In the genomic region with DNA sequence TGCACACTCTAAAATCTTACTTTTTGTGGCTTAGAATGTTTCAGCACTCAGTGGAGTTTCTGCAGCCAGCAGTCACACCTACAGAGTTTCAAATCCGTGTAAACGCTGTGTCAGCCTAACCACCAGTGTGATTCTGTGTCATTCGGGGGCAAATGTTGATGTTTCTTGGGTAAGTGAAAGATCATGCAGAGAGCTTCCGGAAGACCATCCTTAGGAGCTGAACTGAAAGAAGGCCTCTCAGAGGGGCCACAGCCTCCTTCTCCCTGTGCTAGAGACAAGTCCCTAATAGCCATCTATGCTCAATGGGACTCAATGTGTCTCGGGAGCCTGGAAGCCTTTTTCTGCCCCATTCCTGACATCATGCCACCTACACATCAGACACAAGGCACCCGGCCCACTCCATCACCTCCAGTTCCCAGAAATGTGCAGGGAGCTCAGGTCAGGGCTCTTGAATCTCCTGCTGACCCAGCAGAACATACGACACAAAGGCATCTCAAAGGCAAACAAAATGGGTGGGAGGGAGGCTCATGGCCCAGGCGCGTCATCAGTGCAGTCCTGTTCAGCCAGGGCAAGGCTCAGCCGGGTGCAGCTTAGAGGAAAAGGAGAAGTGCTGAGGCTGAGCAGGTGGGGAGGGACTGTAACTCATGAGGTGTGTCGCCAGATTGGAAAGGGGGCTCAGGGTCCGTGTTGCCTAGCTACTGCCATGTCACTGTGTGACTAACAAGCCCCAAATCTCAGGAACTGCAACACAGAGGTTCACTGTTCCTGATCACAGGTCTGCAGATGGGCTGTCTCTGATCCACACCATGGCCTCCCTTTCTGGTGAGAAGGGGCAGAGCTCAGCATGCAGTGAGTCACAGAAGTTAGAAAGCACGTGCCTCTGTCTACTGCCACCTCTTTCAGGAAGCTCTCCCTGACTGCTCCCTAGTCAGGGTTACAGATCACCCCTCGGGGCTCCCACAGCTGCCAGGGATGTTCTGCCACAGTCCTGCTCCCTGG, we compare ENCODE assay signal across 8 cellular contexts.
DNase-seq lines count a peak whose midpoint lies in the region; ATAC-seq, FAIRE-seq and TF ChIP-seq lines count a peak whose summit lies in the region.

No MANE protein-coding gene starts in this region.

- FAIRE-seq in pancreas (lab: Jason Lieb, UNC) = no peak

- no peak overlapping the region for H3K27ac ChIP-seq in neural progenitor cell
- H3K27ac ChIP-seq in pancreas = no peak overlapping the region

- 72 to 79% methylated on average over 14 of the region's 14 CpGs for WGBS in pancreas, 2 donors

- peak; percentile 81 for ATAC-seq in GM21526 (IDR thresholded peaks at IDR 0.05; ENCODE audit: low FRiP score, unreplicated experiment)
- ATAC-seq in pancreas = no peak

- H3K36me3 Mint-ChIP-seq in neural progenitor cell = peaks cover 6% of the 10 kb centered on the region

- H3K9me3 ChIP-seq in neural progenitor cell (ENCODE audit: low read depth) = no peaks in the 10 kb centered on the region
- H3K9me3 ChIP-seq in pancreas = no peaks in the 10 kb centered on the region

- peak overlapping the region; percentile 80 for H3K27ac Mint-ChIP-seq in neural progenitor cell

- no peak overlapping the region for H3K9ac ChIP-seq in neural progenitor cell

- DNase-seq in GM13977 (ENCODE audit: low spot score) (peak; percentile 89), HuH-7 (ENCODE audit: low spot score) (peak; percentile 48), neural progenitor cell (ENCODE audit: low spot score) (no peak), pancreas (no peak), COR-L47 (lab: John Stamatoyannopoulos, UW) (no peak), NCI-H1417 treated with DMSO at 0.1 percent for 48 hours (lab: John Stamatoyannopoulos, UW) (no peak)
- peak; percentile 77 to 80 for DNase-seq in activated T-cell treated with anti-CD3 and anti-CD28 coated beads, Interleukin-2, amount 50 U/mL, for 48 hours

- no peak overlapping the region for H3K4me2 ChIP-seq in neural progenitor cell

- no peak overlapping the region for H3K4me3 Mint-ChIP-seq in neural progenitor cell

- H3K9me3 Mint-ChIP-seq in neural progenitor cell = no peaks in the 10 kb centered on the region

- H3K27me3 Mint-ChIP-seq in neural progenitor cell (ENCODE audit: insufficient read depth, low read depth) = peaks cover 4% of the 10 kb centered on the region

- H3K4me1 Mint-ChIP-seq in neural progenitor cell = peaks cover 28% of the 10 kb centered on the region

- H3K27me3 ChIP-seq in neural progenitor cell (no peaks in the 10 kb centered on the region), pancreas (no peaks in the 10 kb centered on the region)

- H4K20me1 ChIP-seq in neural progenitor cell (ENCODE audit: low read depth) = no peaks in the 10 kb centered on the region

- H2AFZ ChIP-seq in neural progenitor cell (replicated peaks) = no peak overlapping the region

- no peaks in the 10 kb centered on the region for H3F3A ChIP-seq in neural progenitor cell (ENCODE audit: low read depth)

- no peaks in the 10 kb centered on the region for H3K79me2 ChIP-seq in neural progenitor cell (ENCODE audit: low read depth)

- intact Hi-C loops in pancreas (cut with DNase I) = no loop called here

- in situ Hi-C loops in GM13977 (cut with MboI; ENCODE audit: low pct_unique_long_range_greater_than_20kb, low sequenced_read_pairs, unreplicated experiment) = no loop called here

- H3K4me1 ChIP-seq in neural progenitor cell = no peaks in the 10 kb centered on the region
- H3K4me1 ChIP-seq in pancreas = no peaks in the 10 kb centered on the region

- H3K4me3 ChIP-seq in neural progenitor cell (no peak overlapping the region), pancreas (no peak overlapping the region)

- TF ChIP-seq CTCF in GM13977 (IDR thresholded peaks at IDR 0.05; ENCODE audit: extremely low read depth, insufficient read depth, missing control alignments) = no peak
- TF ChIP-seq CTCF in neural progenitor cell (IDR thresholded peaks at IDR 0.05) = no peak
- no peak for TF ChIP-seq CTCF in pancreas (IDR thresholded peaks at IDR 0.05)

- no peaks in the 10 kb centered on the region for H3K36me3 ChIP-seq in neural progenitor cell
- H3K36me3 ChIP-seq in pancreas = no peaks in the 10 kb centered on the region

Comparison
In these comparisons a context has a peak if more than half of its experiments do, and no peak if none do; other contexts are left out.
1. DNase-seq: peak in GM13977 (single experiment), HuH-7 (single experiment) and activated T-cell treated with anti-CD3 and anti-CD28 coated beads, Interleukin-2, amount 50 U/mL, for 48 hours (2 of 2); none in neural progenitor cell (single experiment), pancreas (0 of 6), COR-L47 (single experiment) and NCI-H1417 treated with DMSO at 0.1 percent for 48 hours (single experiment).